Comparison of ENCODE assay signal across 28 cellular contexts in genomic region chr4:97560009-97560408, GRCh38.
"Had no signal": no experiment of that assay in that cellular context is flagged by ENCODE, and none has a peak within 500 bp of the region (broad histone marks: within the 10 kb centered on the region; RNA-seq: fewer than 3 reads in every experiment).

No MANE protein-coding gene starts in this region.

- DNase-seq: colonic mucosa; cortex of kidney; dermis blood vessel endothelial cell; dorsolateral prefrontal cortex; effector CD4-positive, alpha-beta T cell; effector CD8-positive, alpha-beta T cell; effector memory CD4-positive, alpha-beta T cell; effector memory CD8-positive, alpha-beta T cell; endodermal cell; erythroblast; esophagus squamous epithelium; foreskin fibroblast; foreskin keratinocyte; foreskin melanocyte; gastrocnemius medialis; glutamatergic neuron; head of caudate nucleus; heart left ventricle; heart right ventricle had no signal

- FAIRE-seq: colon, endometrium, endothelial cell of umbilical vein, frontal cortex had no signal

- H3K36me3 ChIP-seq: colonic mucosa, esophagus muscularis mucosa, esophagus squamous epithelium, gastrocnemius medialis, gastroesophageal sphincter, heart left ventricle, heart right ventricle had no signal

- H3K9me3 ChIP-seq: colonic mucosa, esophagus muscularis mucosa, esophagus squamous epithelium, gastrocnemius medialis had no signal

- ATAC-seq: effector memory CD8-positive, alpha-beta T cell; esophagus mucosa; foreskin keratinocyte; gastrocnemius medialis; gastroesophageal sphincter had no signal

- H3K4me1 ChIP-seq: colonic mucosa, esophagus muscularis mucosa, esophagus squamous epithelium, foreskin keratinocyte, gastrocnemius medialis, gastroesophageal sphincter, heart left ventricle had no signal

- H3K27me3 ChIP-seq: colonic mucosa, dorsolateral prefrontal cortex, esophagus muscularis mucosa, esophagus squamous epithelium, foreskin keratinocyte, gastrocnemius medialis, gastroesophageal sphincter, heart left ventricle, heart right ventricle had no signal

- H3K4me3 ChIP-seq: colonic mucosa, coronary artery, dorsolateral prefrontal cortex, esophagus muscularis mucosa, esophagus squamous epithelium, gastrocnemius medialis, gastroesophageal sphincter, heart left ventricle, heart right ventricle had no signal

- H3K27ac ChIP-seq: colonic mucosa, coronary artery, dorsolateral prefrontal cortex, epithelial cell of prostate, esophagus muscularis mucosa, esophagus squamous epithelium, foreskin keratinocyte, gastrocnemius medialis, gastroesophageal sphincter, heart left ventricle, heart right ventricle had no signal
